17 cellular contexts compared by ENCODE assay signal in genomic region chr2:231668981-231669380, GRCh38. TPM values are rescaled to one million over a fixed set of nuclear protein-coding genes. Genes with fewer than 3 reads are reported as not detected.
DNase-seq lines count a peak whose midpoint lies in the region; ATAC-seq and TF ChIP-seq lines count a peak whose summit lies in the region.
"Had no signal": no experiment of that assay in that cellular context is flagged by ENCODE, and none has a peak within 500 bp of the region (broad histone marks: within the 10 kb centered on the region; RNA-seq: fewer than 3 reads in every experiment).

No MANE protein-coding gene starts in this region.

- POLR2A ChIA-PET in Panc1 (lab: Charles Lee), result no interaction called here

- DNase-seq in Panc1 (ENCODE audit: low read depth, low spot score) (no peak), esophagus muscularis mucosa (ENCODE audit: extremely low spot score) (no peak), tibial artery (no peak), heart left ventricle (no peak), NCI-H774 (lab: John Stamatoyannopoulos, UW) (no peak)
- DNase-seq in effector CD4-positive, alpha-beta T cell, result no peak
- DNase-seq: DMS 273 treated with DMSO at 0.1 percent for 48 hours, GF-D8, NCI-H187, NCI-H345, NCI-H526 treated with DMSO at 0.1 percent for 48 hours, OCI-M1, RPMI8226, SIG-M5 had no signal

- no peak for TF ChIP-seq POLR2A in esophagus muscularis mucosa (IDR thresholded peaks at IDR 0.05; ENCODE audit: low read depth)
- TF ChIP-seq POLR2A in heart left ventricle (IDR thresholded peaks at IDR 0.05), result no peak

- H3K4me2 ChIP-seq in BLaER1, result peak overlapping the region; percentile 95

- in situ Hi-C loops in Panc1 (cut with HindIII; ENCODE audit: low pct_unique_long_range_greater_than_20kb, low sequenced_read_pairs), result no loop called here

- H3K4me1 ChIP-seq in BLaER1 (peaks cover 96% of the 10 kb centered on the region), Panc1 (ENCODE audit: control insufficient read depth, insufficient read depth, low read length) (peaks cover 52% of the 10 kb centered on the region), esophagus muscularis mucosa (peaks cover 62 to 76% (median 73%) of the 10 kb centered on the region in 4 donors), tibial artery (peaks cover 0 to 62% (median 36%) of the 10 kb centered on the region in 4 donors), heart left ventricle (peaks cover 3 to 80% (median 56%) of the 10 kb centered on the region in 12 donors)

- peaks cover 86% of the 10 kb centered on the region for H3K4me1 Mint-ChIP-seq in stimulated activated memory B cell treated with anti-CD40 and anti-IgM and Interleukin-4, amounts not matched to agents 10 μg/mL and 1 μg/mL and 100 μg/mL, for 72 hours

- ATAC-seq in Panc1, result no peak
- no peak for ATAC-seq in stimulated activated memory B cell treated with anti-CD40 and anti-IgM and Interleukin-4, amounts not matched to agents 10 μg/mL and 1 μg/mL and 100 μg/mL, for 72 hours
- no peak for ATAC-seq in heart left ventricle

- H4K20me1 ChIP-seq in BLaER1, result no peaks in the 10 kb centered on the region

- intact Hi-C loops in Panc1 (cut with micrococcal nuclease; ENCODE audit: unreplicated experiment), result no loop called here
- intact Hi-C loops in esophagus muscularis mucosa (cut with DNase I), result no loop called here
- intact Hi-C loops in tibial artery (cut with DNase I; ENCODE audit: low total_unique reads), result no loop called here
- intact Hi-C loops in heart left ventricle (cut with DNase I), result loop anchor here in 1 of 10 donors (5.0 kb wide), 1 partner anchor 38 kb away; the partner anchor contains the start of gene PTMA

- no peak for TF ChIP-seq EP300 in esophagus muscularis mucosa (IDR thresholded peaks at IDR 0.05)

- no peak overlapping the region for H3K4me3 ChIP-seq in BLaER1
- no peak overlapping the region for H3K4me3 ChIP-seq in Panc1 (ENCODE audit: low read depth in 2 of 2, low read length in 2 of 2)
- H3K4me3 ChIP-seq in esophagus muscularis mucosa, result no peak overlapping the region
- H3K4me3 ChIP-seq in tibial artery, result no peak overlapping the region
- no peak overlapping the region for H3K4me3 ChIP-seq in heart left ventricle

- CTCF ChIA-PET in Panc1 (lab: Charles Lee), result no interaction called here

- no TSS peak for BruUV-seq in Panc1 (replicated peaks; lab: Mats Ljungman, UMichigan)

- H3K9ac ChIP-seq in BLaER1, result no peak overlapping the region

- H3K27me3 ChIP-seq in BLaER1 (no peaks in the 10 kb centered on the region), Panc1 (ENCODE audit: control insufficient read depth, insufficient read depth, low read length) (no peaks in the 10 kb centered on the region), esophagus muscularis mucosa (no peaks in the 10 kb centered on the region), tibial artery (no peaks in the 10 kb centered on the region), heart left ventricle (no peaks in the 10 kb centered on the region)

- H3K27ac Mint-ChIP-seq in stimulated activated memory B cell treated with anti-CD40 and anti-IgM and Interleukin-4, amounts not matched to agents 10 μg/mL and 1 μg/mL and 100 μg/mL, for 72 hours, result peak overlapping the region; percentile 96
- H3K27ac Mint-ChIP-seq: CD14-positive monocyte had no signal

- H3K27ac ChIP-seq in BLaER1 (peak overlapping the region; percentile 98), Panc1 (ENCODE audit: low read length) (peak overlapping the region; percentile 59; the same call in 1 of the 2 replicates), esophagus muscularis mucosa (replicated peaks in 1 of 4) (peak overlapping the region in 3 of 4 donors; percentile 8 to 99 (median 99)), tibial artery (peak overlapping the region in 1 of 2 donors; percentile 97), heart left ventricle (peak overlapping the region in 2 of 12 donors; percentile 0 to 96)

- TF ChIP-seq CTCF in Panc1 (IDR thresholded peaks at IDR 0.05), result no peak
- TF ChIP-seq CTCF in esophagus muscularis mucosa (IDR thresholded peaks at IDR 0.05), result no peak
- no peak for TF ChIP-seq CTCF in tibial artery (IDR thresholded peaks at IDR 0.05)
- TF ChIP-seq CTCF in heart left ventricle (IDR thresholded peaks at IDR 0.05), result no peak

- H3K9me3 ChIP-seq in BLaER1, result no peaks in the 10 kb centered on the region
- H3K9me3 ChIP-seq in Panc1 (ENCODE audit: control insufficient read depth, insufficient read depth, low read depth, low read length), result no peaks in the 10 kb centered on the region
- H3K9me3 ChIP-seq in esophagus muscularis mucosa, result no peaks in the 10 kb centered on the region
- H3K9me3 ChIP-seq in tibial artery, result no peaks in the 10 kb centered on the region
- no peaks in the 10 kb centered on the region for H3K9me3 ChIP-seq in heart left ventricle

- H3K4me3 Mint-ChIP-seq in stimulated activated memory B cell treated with anti-CD40 and anti-IgM and Interleukin-4, amounts not matched to agents 10 μg/mL and 1 μg/mL and 100 μg/mL, for 72 hours, result no peak overlapping the region
- H3K4me3 Mint-ChIP-seq: CD14-positive monocyte had no signal

- no peaks in the 10 kb centered on the region for H3K36me3 ChIP-seq in BLaER1
- H3K36me3 ChIP-seq in Panc1 (ENCODE audit: control insufficient read depth, insufficient read depth, low read length), result no peaks in the 10 kb centered on the region
- no peaks in the 10 kb centered on the region for H3K36me3 ChIP-seq in esophagus muscularis mucosa
- no peaks in the 10 kb centered on the region for H3K36me3 ChIP-seq in tibial artery
- no peaks in the 10 kb centered on the region for H3K36me3 ChIP-seq in heart left ventricle

- WGBS in esophagus muscularis mucosa, result 100% methylated on average over 2 of the region's 2 CpGs
- 98 to 100% (median 98%) methylated on average over 2 of the region's 2 CpGs for WGBS in heart left ventricle, 4 donors

- no peaks in the 10 kb centered on the region for H3K36me3 Mint-ChIP-seq in stimulated activated memory B cell treated with anti-CD40 and anti-IgM and Interleukin-4, amounts not matched to agents 10 μg/mL and 1 μg/mL and 100 μg/mL, for 72 hours

- H3K9me3 Mint-ChIP-seq in stimulated activated memory B cell treated with anti-CD40 and anti-IgM and Interleukin-4, amounts not matched to agents 10 μg/mL and 1 μg/mL and 100 μg/mL, for 72 hours, result no peaks in the 10 kb centered on the region
- H3K9me3 Mint-ChIP-seq: CD14-positive monocyte had no signal

- H3K27me3 Mint-ChIP-seq in stimulated activated memory B cell treated with anti-CD40 and anti-IgM and Interleukin-4, amounts not matched to agents 10 μg/mL and 1 μg/mL and 100 μg/mL, for 72 hours, result no peaks in the 10 kb centered on the region

RNA-seq across cellular contexts. Expression of gene PTMA, which starts 39.3 kb away (rescaled TPM):
- total RNA-seq in Panc1 (2021; ENCODE audit: unreplicated experiment), result 1,390 TPM
- 1,958 TPM for polyA plus RNA-seq in Panc1 (2012; ENCODE audit: insufficient read length)
- 100 to 1,000 TPM; 571 to 894 (median 806) TPM for total RNA-seq in esophagus muscularis mucosa
- 100 to 1,000 TPM; 143 to 409 (median 200) TPM for total RNA-seq in heart left ventricle
- polyA plus RNA-seq in heart left ventricle, result 100 to 1,000 TPM; 403 to 707 TPM
